ENCODE assay signal across 1 cellular context in genomic region chr11:134033696-134034491, GRCh38.
A peak's percentile ranks its signal among the peaks of the same experiment; 100 is the strongest.
TF ChIP-seq lines count a peak whose summit lies in the region.

No MANE protein-coding gene starts in this region.

TF ChIP-seq in HEK293, 187 proteins besides CTCF, POLR2A, EP300 and RAD21 (continued from another document):
- TF ChIP-seq ZBTB11 (tag by site-specific recombination; conservative IDR thresholded peaks at IDR 0.05; ENCODE audit: low read depth) (no peak), ZNF302 (tag by site-specific recombination; IDR thresholded peaks at IDR 0.05; ENCODE audit: low read depth) (no peak), ZBTB20 (tag by site-specific recombination; IDR thresholded peaks at IDR 0.05) (peak; percentile 90)
